26 cellular contexts compared by ENCODE assay signal in genomic region chr19:47675271-47675670, GRCh38.
"Had no signal": no experiment of that assay in that cellular context is flagged by ENCODE, and none has a peak within 500 bp of the region (broad histone marks: within the 10 kb centered on the region; RNA-seq: fewer than 3 reads in every experiment).

No MANE protein-coding gene starts in this region.

- H3K9me3 Mint-ChIP-seq: activated naive CD4-positive, alpha-beta T cell treated with anti-CD3 and anti-CD28 coated beads, Interleukin-2, amount 10 ng/mL, durations not matched to agents 7 days and 5 days; dendritic cell treated with granulocyte-macrophage colony-stimulating factor and Interleukin-4, amounts not matched to agents 40 ng/mL and 50 ng/mL, for 4 days; endodermal cell; nephron progenitor cell had no signal

- H3K27ac ChIP-seq: brain microvascular endothelial cell, esophagus squamous epithelium, left lung, right atrium auricular region, testis, transverse colon had no signal

- DNase-seq: activated CD4-positive, alpha-beta T cell treated with anti-CD3 and anti-CD28 coated beads for 48 hours; activated CD4-positive, alpha-beta T cell treated with anti-CD3 and anti-CD28 coated beads, Interleukin-2, amount 50 U/mL, for 48 hours; activated CD8-positive, alpha-beta memory T cell treated with anti-CD3 and anti-CD28 coated beads for 24 hours; activated effector memory CD4-positive, alpha-beta T cell treated with anti-CD3 and anti-CD28 coated beads, Interleukin-2, amount 50 U/mL, for 16 hours; activated naive CD4-positive, alpha-beta T cell treated with anti-CD3 and anti-CD28 coated beads, Interleukin-2, amount 10 ng/mL, durations not matched to agents 7 days and 5 days; amniotic stem cell; brain microvascular endothelial cell; caudate nucleus; endodermal cell; esophagus squamous epithelium; foreskin melanocyte; nephron progenitor cell; occipital lobe; stimulated activated CD4-positive, alpha-beta T cell treated with anti-CD3 and anti-CD28 coated beads, Interleukin-1b, Interleukin-23, amount 100 ng/mL, for 48 hours; stimulated activated CD4-positive, alpha-beta T cell treated with anti-CD3 and anti-CD28 coated beads, Interleukin-4, amount 100 ng/mL, for 4 hours; stimulated activated CD8-positive, alpha-beta memory T cell treated with anti-CD3 and anti-CD28 coated beads, Interleukin-4, amount 100 ng/mL, for 48 hours; stimulated activated naive CD4-positive, alpha-beta T cell; testis; transverse colon had no signal

- H3K4me3 Mint-ChIP-seq: activated naive CD4-positive, alpha-beta T cell treated with anti-CD3 and anti-CD28 coated beads, Interleukin-2, amount 10 ng/mL, durations not matched to agents 7 days and 5 days; dendritic cell treated with granulocyte-macrophage colony-stimulating factor and Interleukin-4, amounts not matched to agents 40 ng/mL and 50 ng/mL, for 4 days; endodermal cell; nephron progenitor cell had no signal

- H3K27ac Mint-ChIP-seq: activated naive CD4-positive, alpha-beta T cell treated with anti-CD3 and anti-CD28 coated beads, Interleukin-2, amount 10 ng/mL, durations not matched to agents 7 days and 5 days; dendritic cell treated with granulocyte-macrophage colony-stimulating factor and Interleukin-4, amounts not matched to agents 40 ng/mL and 50 ng/mL, for 4 days; endodermal cell; nephron progenitor cell had no signal

- H3K4me1 ChIP-seq: esophagus squamous epithelium, left lung, right atrium auricular region, testis, transverse colon had no signal

- H3K9me3 ChIP-seq: esophagus squamous epithelium, left lung, mucosa of descending colon, right atrium auricular region, testis, transverse colon had no signal

- H3K4me1 Mint-ChIP-seq: activated naive CD4-positive, alpha-beta T cell treated with anti-CD3 and anti-CD28 coated beads, Interleukin-2, amount 10 ng/mL, durations not matched to agents 7 days and 5 days; nephron progenitor cell had no signal

- H3K4me3 ChIP-seq: esophagus squamous epithelium, left lung, lung, mucosa of descending colon, right atrium auricular region, smooth muscle cell, testis, transverse colon had no signal

- H3K27me3 ChIP-seq: brain microvascular endothelial cell, esophagus squamous epithelium, left lung, right atrium auricular region, testis, transverse colon had no signal

- H3K4me2 ChIP-seq: smooth muscle cell had no signal

- H3K27me3 Mint-ChIP-seq: activated naive CD4-positive, alpha-beta T cell treated with anti-CD3 and anti-CD28 coated beads, Interleukin-2, amount 10 ng/mL, durations not matched to agents 7 days and 5 days; dendritic cell treated with granulocyte-macrophage colony-stimulating factor and Interleukin-4, amounts not matched to agents 40 ng/mL and 50 ng/mL, for 4 days had no signal

- ATAC-seq: activated CD4-positive, CD25-positive, alpha-beta regulatory T cell treated with anti-CD3 and anti-CD28 coated beads, Interleukin-2, amount 50 U/mL, for 24 hours; left lung; mucosa of descending colon had no signal
